ENCODE assay signal across 15 cellular contexts in the genomic region with DNA sequence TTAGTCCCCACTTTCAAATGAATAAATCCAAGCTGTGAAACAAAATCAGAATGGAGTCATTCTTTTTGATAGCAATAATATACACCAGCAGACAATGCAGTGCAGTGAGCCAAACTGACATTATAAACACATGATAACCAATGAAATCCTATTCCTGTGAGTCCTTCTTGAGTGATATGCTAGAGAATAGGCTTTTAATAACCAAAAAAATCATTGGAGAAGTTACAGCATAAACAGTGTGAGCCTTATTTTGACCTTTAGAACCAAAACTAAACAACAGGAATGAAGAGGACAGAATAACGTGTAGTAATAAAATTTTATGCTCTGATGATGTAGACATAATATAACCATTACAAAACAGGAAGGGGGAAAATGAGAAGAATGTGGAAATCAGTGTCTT. TPM values are rescaled to one million over a fixed set of nuclear protein-coding genes. Genes with fewer than 3 reads are reported as not detected.
DNase-seq lines count a peak whose midpoint lies in the region; ATAC-seq and TF ChIP-seq lines count a peak whose summit lies in the region.
"Had no signal": no experiment of that assay in that cellular context is flagged by ENCODE, and none has a peak within 500 bp of the region (broad histone marks: within the 10 kb centered on the region; RNA-seq: fewer than 3 reads in every experiment).

No MANE protein-coding gene starts in this region.

- ATAC-seq in CD8-positive, alpha-beta T cell: no peak
- ATAC-seq in stimulated activated naive B cell treated with anti-CD40 and anti-IgM and Interleukin-4, amounts not matched to agents 10 μg/mL and 1 μg/mL and 100 μg/mL, for 72 hours (replicated peaks): no peak
- no peak for ATAC-seq in HG02759 (IDR thresholded peaks at IDR 0.05; ENCODE audit: unreplicated experiment)

- DNase-seq in CD8-positive, alpha-beta T cell: no peak
- DNase-seq in osteoblast (ENCODE audit: insufficient read length, low spot score, missing footprints) (no peak), NCI-H1930 (lab: John Stamatoyannopoulos, UW) (no peak), erythroblast (lab: John Stamatoyannopoulos, UW) (no peak)
- DNase-seq in stimulated activated naive B cell treated with anti-CD40 and anti-IgM and Interleukin-4, amounts not matched to agents 10 μg/mL and 1 μg/mL and 100 μg/mL, for 72 hours: no peak
- DNase-seq: activated effector memory CD4-positive, alpha-beta T cell treated with anti-CD3 and anti-CD28 coated beads, Interleukin-2, amount 50 U/mL, for 16 hours; mesendoderm; NCI-H1417; NCI-H510A treated with DMSO at 0.1 percent for 48 hours; stimulated activated CD4-positive, alpha-beta T cell treated with anti-CD3 and anti-CD28 coated beads, Interleukin-2, amount 100 ng/mL, for 48 hours had no signal

- no peaks in the 10 kb centered on the region for H3K79me2 ChIP-seq in ACC112 (ENCODE audit: control insufficient read depth, insufficient read depth, low read length, unreplicated experiment)
- H3K79me2 ChIP-seq in osteoblast (ENCODE audit: insufficient read depth, low read length): peaks cover 2% of the 10 kb centered on the region

- H3K4me1 Mint-ChIP-seq in CD8-positive, alpha-beta T cell (ENCODE audit: low read depth): peaks cover 35% of the 10 kb centered on the region
- peaks cover 38 to 46% of the 10 kb centered on the region in 2 donors for H3K4me1 Mint-ChIP-seq in stimulated activated naive B cell treated with anti-CD40 and anti-IgM and Interleukin-4, amounts not matched to agents 10 μg/mL and 1 μg/mL and 100 μg/mL, for 72 hours

- no peak overlapping the region for H3K4me2 ChIP-seq in osteoblast (ENCODE audit: insufficient read depth, low read length)

- H3K4me1 ChIP-seq in ACC112 (ENCODE audit: control insufficient read depth, insufficient read depth, low read length, unreplicated experiment) (peaks cover 16% of the 10 kb centered on the region), duodenal mucosa (ENCODE audit: control insufficient read depth in 1 of 2, insufficient read depth in 2 of 2, low read length in 2 of 2) (peaks cover 18 to 23% of the 10 kb centered on the region in 2 donors), osteoblast (ENCODE audit: insufficient read depth, low read length) (peaks cover 5% of the 10 kb centered on the region)
- H3K4me1 ChIP-seq in CD8-positive, alpha-beta T cell (ENCODE audit: insufficient read depth, low read length): no peaks in the 10 kb centered on the region

- H3K27me3 ChIP-seq in ACC112 (ENCODE audit: insufficient read depth, low read length) (no peaks in the 10 kb centered on the region), duodenal mucosa (ENCODE audit: control insufficient read depth in 1 of 2, insufficient read depth in 2 of 2, low read length in 2 of 2) (no peaks in the 10 kb centered on the region), osteoblast (ENCODE audit: insufficient read depth, low read length) (no peaks in the 10 kb centered on the region)
- no peaks in the 10 kb centered on the region for H3K27me3 ChIP-seq in CD8-positive, alpha-beta T cell (ENCODE audit: insufficient read depth, low read length)

- intact Hi-C loops in CD8-positive, alpha-beta T cell (cut with DNase I, micrococcal nuclease): no loop called here

- H2AFZ ChIP-seq in ACC112 (ENCODE audit: low read length, unreplicated experiment): no peak overlapping the region
- no peak overlapping the region for H2AFZ ChIP-seq in osteoblast (ENCODE audit: low read length)

- H3K36me3 ChIP-seq in ACC112 (ENCODE audit: insufficient read depth, low read length) (peaks cover 30% of the 10 kb centered on the region), duodenal mucosa (ENCODE audit: control insufficient read depth in 1 of 2, insufficient read depth in 2 of 2, low read length in 2 of 2) (peaks cover 52 to 69% of the 10 kb centered on the region in 2 donors), osteoblast (ENCODE audit: insufficient read depth, low read length) (peaks cover 64% of the 10 kb centered on the region)
- peaks cover 59% of the 10 kb centered on the region for H3K36me3 ChIP-seq in CD8-positive, alpha-beta T cell (ENCODE audit: insufficient read depth, low read length)

- TF ChIP-seq CTCF in CD8-positive, alpha-beta T cell (IDR thresholded peaks at IDR 0.05): no peak
- TF ChIP-seq CTCF in osteoblast (IDR thresholded peaks at IDR 0.05; ENCODE audit: extremely low read depth, low read depth, low read length): no peak

- H3K9me3 ChIP-seq in CD8-positive, alpha-beta T cell (ENCODE audit: low read length): no peaks in the 10 kb centered on the region
- H3K9me3 ChIP-seq in duodenal mucosa (ENCODE audit: control insufficient read depth in 1 of 2, low read length in 2 of 2) (no peaks in the 10 kb centered on the region), osteoblast (ENCODE audit: low read depth, low read length) (no peaks in the 10 kb centered on the region)

- CTCF ChIA-PET in CD8-positive, alpha-beta T cell (lab: Charles Lee): interaction anchor here (1.0 to 1.7 kb wide), 3 partner anchors 17 to 25 kb away, joined by 3 to 5 read pairs (median 3); no protein-coding TSS in a partner anchor

- H3K9ac ChIP-seq in duodenal mucosa (ENCODE audit: low read depth in 1 of 2, low read length in 2 of 2): no peak overlapping the region

- H3K4me3 Mint-ChIP-seq in CD8-positive, alpha-beta T cell: no peak overlapping the region
- H3K4me3 Mint-ChIP-seq in stimulated activated naive B cell treated with anti-CD40 and anti-IgM and Interleukin-4, amounts not matched to agents 10 μg/mL and 1 μg/mL and 100 μg/mL, for 72 hours: no peak overlapping the region

- H3K27ac ChIP-seq in ACC112 (ENCODE audit: low read depth, low read length) (peak overlapping the region; percentile 20), duodenal mucosa (ENCODE audit: low read depth, low read length) (peak overlapping the region; percentile 45), osteoblast (ENCODE audit: low read depth, low read length) (peak overlapping the region; percentile 43)
- H3K27ac ChIP-seq in CD8-positive, alpha-beta T cell (ENCODE audit: low read depth, low read length): no peak overlapping the region

- H3K27ac Mint-ChIP-seq in CD8-positive, alpha-beta T cell: peak overlapping the region; percentile 10
- no peak overlapping the region for H3K27ac Mint-ChIP-seq in stimulated activated naive B cell treated with anti-CD40 and anti-IgM and Interleukin-4, amounts not matched to agents 10 μg/mL and 1 μg/mL and 100 μg/mL, for 72 hours

- H3K9me3 Mint-ChIP-seq in CD8-positive, alpha-beta T cell: no peaks in the 10 kb centered on the region
- no peaks in the 10 kb centered on the region for H3K9me3 Mint-ChIP-seq in stimulated activated naive B cell treated with anti-CD40 and anti-IgM and Interleukin-4, amounts not matched to agents 10 μg/mL and 1 μg/mL and 100 μg/mL, for 72 hours

- TF ChIP-seq POLR2A in erythroblast (IDR thresholded peaks at IDR 0.05; ENCODE audit: low read length): no peak

- H4K20me1 ChIP-seq in osteoblast (ENCODE audit: insufficient read depth, low read length): no peaks in the 10 kb centered on the region

- POLR2A ChIA-PET in CD8-positive, alpha-beta T cell (lab: Charles Lee): no interaction called here

- H3K36me3 Mint-ChIP-seq in CD8-positive, alpha-beta T cell: peaks cover 89% of the 10 kb centered on the region
- H3K36me3 Mint-ChIP-seq in stimulated activated naive B cell treated with anti-CD40 and anti-IgM and Interleukin-4, amounts not matched to agents 10 μg/mL and 1 μg/mL and 100 μg/mL, for 72 hours: peaks cover 61 to 71% of the 10 kb centered on the region in 2 donors

- no peaks in the 10 kb centered on the region for H3K27me3 Mint-ChIP-seq in CD8-positive, alpha-beta T cell (ENCODE audit: low read depth)
- no peaks in the 10 kb centered on the region for H3K27me3 Mint-ChIP-seq in stimulated activated naive B cell treated with anti-CD40 and anti-IgM and Interleukin-4, amounts not matched to agents 10 μg/mL and 1 μg/mL and 100 μg/mL, for 72 hours

- H3K4me3 ChIP-seq in ACC112 (ENCODE audit: low read depth, low read length): no peak overlapping the region
- H3K4me3 ChIP-seq in CD8-positive, alpha-beta T cell (ENCODE audit: low read depth, low read length): no peak overlapping the region
- H3K4me3 ChIP-seq in duodenal mucosa (ENCODE audit: low read depth in 1 of 2, low read length in 2 of 2): no peak overlapping the region
- H3K4me3 ChIP-seq in osteoblast (ENCODE audit: insufficient read depth, low read length): no peak overlapping the region

RNA-seq across cellular contexts. Expression of a gene that starts 8.7 kb away (rescaled TPM):
- 10 to 100 TPM; 73.4 to 82.9 TPM for total RNA-seq in CD8-positive, alpha-beta T cell
- 17.1 and 19.9 TPM in 2 replicates for total RNA-seq in osteoblast

RNA-seq across cellular contexts. Expression of a gene that starts 22.5 kb away (rescaled TPM):
- total RNA-seq in CD8-positive, alpha-beta T cell: under 1 TPM; 0.03 to 0.08 TPM
- total RNA-seq in osteoblast: under 0.01 TPM in 2 replicates

RNA-seq across cellular contexts. Expression of a gene that starts 58.2 kb away (rescaled TPM):
- total RNA-seq in CD8-positive, alpha-beta T cell: not detected
- total RNA-seq in osteoblast: not detected in 2 replicates
- total RNA-seq: posterior vena cava, RPMI7951 had no signal
